ENCODE assay signal across 25 cellular contexts in genomic region chr6:51060262-51060762, GRCh38.
"Had no signal": no experiment of that assay in that cellular context is flagged by ENCODE, and none has a peak within 500 bp of the region (broad histone marks: within the 10 kb centered on the region; RNA-seq: fewer than 3 reads in every experiment).

No MANE protein-coding gene starts in this region.

- DNase-seq: colonic mucosa; cortex of kidney; effector CD8-positive, alpha-beta T cell; effector memory CD8-positive, alpha-beta T cell; endodermal cell; erythroblast; esophagus squamous epithelium; foreskin fibroblast; foreskin melanocyte; gastrocnemius medialis; glutamatergic neuron; head of caudate nucleus; heart right ventricle; hippocampal formation; left cardiac atrium; left lung; left ventricle myocardium superior; lower lobe of right lung; mesenchymal stem cell; mucosa of descending colon; naive B cell had no signal

- H3K36me3 ChIP-seq: colonic mucosa, esophagus squamous epithelium, gastrocnemius medialis, heart right ventricle, left lung, lower lobe of right lung had no signal

- H3K27ac ChIP-seq: colonic mucosa, epithelial cell of prostate, esophagus squamous epithelium, gastrocnemius medialis, heart right ventricle, left lung, lower lobe of right lung had no signal

- ATAC-seq: effector memory CD8-positive, alpha-beta T cell; esophagus mucosa; gastrocnemius medialis; heart right ventricle; left cardiac atrium; left lung; left ventricle myocardium superior; lower lobe of right lung; mucosa of descending colon had no signal

- H3K4me1 Mint-ChIP-seq: endodermal cell, naive B cell had no signal

- H3K27me3 Mint-ChIP-seq: dendritic cell treated with granulocyte-macrophage colony-stimulating factor and Interleukin-4, amounts not matched to agents 40 ng/mL and 50 ng/mL, for 4 days; effector memory CD8-positive, alpha-beta T cell; naive B cell had no signal

- H3K27ac Mint-ChIP-seq: dendritic cell treated with granulocyte-macrophage colony-stimulating factor and Interleukin-4, amounts not matched to agents 40 ng/mL and 50 ng/mL, for 4 days; effector memory CD8-positive, alpha-beta T cell; endodermal cell; mesothelial cell of epicardium; naive B cell had no signal

- H3K4me1 ChIP-seq: colonic mucosa, esophagus squamous epithelium, gastrocnemius medialis, heart right ventricle, left lung, lower lobe of right lung had no signal

- H3K4me3 Mint-ChIP-seq: dendritic cell treated with granulocyte-macrophage colony-stimulating factor and Interleukin-4, amounts not matched to agents 40 ng/mL and 50 ng/mL, for 4 days; effector memory CD8-positive, alpha-beta T cell; endodermal cell; mesothelial cell of epicardium; naive B cell had no signal

- H3K27me3 ChIP-seq: colonic mucosa, esophagus squamous epithelium, gastrocnemius medialis, heart right ventricle, left lung had no signal

- H3K4me3 ChIP-seq: colonic mucosa, esophagus squamous epithelium, gastrocnemius medialis, heart right ventricle, left lung, lower lobe of right lung, mucosa of descending colon had no signal

- H3K36me3 Mint-ChIP-seq: mesothelial cell of epicardium, naive B cell had no signal

- H3K9me3 ChIP-seq: colonic mucosa, esophagus squamous epithelium, gastrocnemius medialis, left lung, lower lobe of right lung, mucosa of descending colon had no signal
